ENCODE assay signal across 29 cellular contexts in the genomic region with DNA sequence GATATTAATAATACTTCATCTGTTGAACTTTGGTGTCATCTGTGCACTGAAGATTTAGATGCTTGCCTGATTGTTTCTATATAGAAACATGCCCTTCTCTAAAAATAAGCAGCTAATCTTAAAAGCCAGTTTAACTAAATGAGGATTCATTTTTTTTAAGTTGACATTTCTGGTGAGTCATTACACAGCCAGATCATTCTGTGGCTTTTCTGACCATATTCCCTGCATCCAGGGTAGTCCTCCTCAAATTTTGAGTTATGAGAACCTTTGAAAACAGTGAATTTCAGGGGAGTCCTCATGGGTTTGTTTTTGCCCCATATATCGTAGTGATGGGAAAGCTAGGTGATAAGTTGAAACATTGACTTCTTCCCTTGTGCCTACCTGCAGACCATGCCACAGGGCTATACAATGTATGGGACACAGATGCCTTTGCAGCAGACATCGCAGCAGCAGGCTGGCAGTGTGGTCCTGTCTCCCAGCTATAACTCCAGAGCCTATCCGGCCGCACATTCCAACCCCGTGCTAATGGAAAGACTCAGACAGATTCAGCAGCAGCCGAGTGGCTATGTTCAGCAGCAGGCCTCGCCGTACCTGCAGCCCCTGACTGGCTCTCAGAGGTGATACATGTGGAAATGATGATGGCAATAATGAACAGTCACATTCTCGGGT. TPM values are rescaled to one million over a fixed set of nuclear protein-coding genes. Genes with fewer than 3 reads are reported as not detected.
DNase-seq lines count a peak whose midpoint lies in the region; ATAC-seq and TF ChIP-seq lines count a peak whose summit lies in the region.
"Had no signal": no experiment of that assay in that cellular context is flagged by ENCODE, and none has a peak within 500 bp of the region (broad histone marks: within the 10 kb centered on the region; RNA-seq: fewer than 3 reads in every experiment).

No MANE protein-coding gene starts in this region.

- no peak for TF ChIP-seq CTCF in brain microvascular endothelial cell (IDR thresholded peaks at IDR 0.05; ENCODE audit: low read depth, low read length, missing control alignments)

- no peaks in the 10 kb centered on the region for H3K27me3 ChIP-seq in brain microvascular endothelial cell (replicated peaks)
- no peaks in the 10 kb centered on the region for H3K27me3 ChIP-seq in mesenchymal stem cell (ENCODE audit: control insufficient read depth in 1 of 2, insufficient read depth in 1 of 2, low read length in 2 of 2)
- H3K27me3 ChIP-seq: heart right ventricle had no signal

- H4K91ac ChIP-seq in mesenchymal stem cell (ENCODE audit: low read length) = no peak overlapping the region

- H2AFZ ChIP-seq in mesenchymal stem cell (ENCODE audit: low read depth, low read length) = no peak overlapping the region

- no peak overlapping the region for H3K4ac ChIP-seq in mesenchymal stem cell (ENCODE audit: low read depth in 1 of 2, low read length in 2 of 2)

- 88% methylated on average over 9 of the region's 9 CpGs for WGBS in mesenchymal stem cell

- H4K8ac ChIP-seq in mesenchymal stem cell (ENCODE audit: low read length) = peak overlapping the region; percentile 16

- H2BK120ac ChIP-seq in mesenchymal stem cell (ENCODE audit: low read depth, low read length) = no peak overlapping the region

- H3K4me3 ChIP-seq in brain microvascular endothelial cell (ENCODE audit: low read depth, low read length) = no peak overlapping the region
- no peak overlapping the region for H3K4me3 ChIP-seq in mesenchymal stem cell (ENCODE audit: insufficient read depth in 1 of 2, low read depth in 1 of 2, low read length in 2 of 2)
- H3K4me3 ChIP-seq: heart right ventricle, mucosa of descending colon had no signal

- H3K23ac ChIP-seq in mesenchymal stem cell (ENCODE audit: low read length in 2 of 2) = no peak overlapping the region

- no peaks in the 10 kb centered on the region for H3K36me3 ChIP-seq in brain microvascular endothelial cell (replicated peaks)
- no peaks in the 10 kb centered on the region for H3K36me3 ChIP-seq in mesenchymal stem cell (ENCODE audit: control insufficient read depth in 1 of 2, insufficient read depth in 2 of 2, low read depth in 1 of 2, low read length in 2 of 2)
- H3K36me3 ChIP-seq: heart right ventricle had no signal

- H3K18ac ChIP-seq in mesenchymal stem cell (ENCODE audit: low read depth in 1 of 2, low read length in 2 of 2) = no peak overlapping the region

- H3K79me1 ChIP-seq in mesenchymal stem cell (replicated peaks; ENCODE audit: low read length, poor library complexity, severe bottlenecking) = no peaks in the 10 kb centered on the region

- H2AK5ac ChIP-seq in mesenchymal stem cell (ENCODE audit: low read length, severe bottlenecking) = no peak overlapping the region

- no peak overlapping the region for H2BK5ac ChIP-seq in mesenchymal stem cell (ENCODE audit: low read depth, low read length, poor library complexity, severe bottlenecking)

- no peaks in the 10 kb centered on the region for H3K9me3 ChIP-seq in mesenchymal stem cell (ENCODE audit: control insufficient read depth, low read length)
- H3K9me3 ChIP-seq: mucosa of descending colon had no signal

- H3K27ac ChIP-seq in brain microvascular endothelial cell (no peak overlapping the region), mesenchymal stem cell (ENCODE audit: low read length, poor library complexity, severe bottlenecking) (no peak overlapping the region)
- H3K27ac ChIP-seq: heart right ventricle, HL-60, VCaP had no signal

- peaks cover 3% of the 10 kb centered on the region for H3K4me1 ChIP-seq in mesenchymal stem cell (ENCODE audit: control insufficient read depth, insufficient read depth, low read depth, low read length)
- H3K4me1 ChIP-seq: heart right ventricle had no signal

- in situ Hi-C loops in brain microvascular endothelial cell (cut with HindIII; ENCODE audit: low pct_ligation_motif_present, low sequenced_read_pairs) = no loop called here

- no peak overlapping the region for H2BK12ac ChIP-seq in mesenchymal stem cell (ENCODE audit: low read length in 2 of 2)

- no peak overlapping the region for H3K9ac ChIP-seq in mesenchymal stem cell (ENCODE audit: low read length)

- DNase-seq in Daoy (ENCODE audit: low read depth) = peak; percentile 38
- DNase-seq in M059J (ENCODE audit: low read depth) = peak; percentile 65
- DNase-seq in brain microvascular endothelial cell = peak; percentile 19
- peak; percentile 41 for DNase-seq in mesenchymal stem cell
- DNase-seq in NCI-H1694 (lab: John Stamatoyannopoulos, UW) = no peak
- DNase-seq in stimulated activated CD4-positive, alpha-beta T cell treated with anti-CD3 and anti-CD28 coated beads, Interleukin-4, amount 100 ng/mL, for 24 hours = no peak
- no peak for DNase-seq in stimulated activated naive CD4-positive, alpha-beta T cell treated with Interleukin-2 at 50 U/mL for 16 hours (lab: John Stamatoyannopoulos, UW)
- DNase-seq: activated CD4-positive, alpha-beta T cell treated with anti-CD3 and anti-CD28 coated beads, Interleukin-2, amount 50 U/mL, for 1 hour; activated CD8-positive, alpha-beta memory T cell treated with anti-CD3 and anti-CD28 coated beads, Interleukin-2, amount 50 U/mL, for 48 hours; activated gamma-delta T cell; amygdala; effector CD8-positive, alpha-beta T cell; heart right ventricle; MM.1S; mucosa of descending colon; NCI-H1436 treated with DMSO at 0.1 percent for 48 hours; NCI-H2171 treated with DMSO at 0.1 percent for 48 hours; NCI-H748 treated with DMSO at 0.1 percent for 48 hours; SIG-M5; stimulated activated CD4-positive, alpha-beta T cell treated with anti-CD3 and anti-CD28 coated beads, Interleukin-2, amount 100 ng/mL, for 24 hours; T-helper 17 cell; trophoblast cell had no signal

- H3K14ac ChIP-seq in mesenchymal stem cell (ENCODE audit: low read length in 2 of 2) = no peak overlapping the region

- no peak overlapping the region for H3K4me2 ChIP-seq in mesenchymal stem cell (ENCODE audit: low read length, poor library complexity, severe bottlenecking)

- ATAC-seq in GM19324 (IDR thresholded peaks at IDR 0.05; ENCODE audit: low FRiP score, unreplicated experiment) = no peak
- ATAC-seq: esophagus mucosa, heart right ventricle, mucosa of descending colon, T-helper 17 cell had no signal

- H2BK15ac ChIP-seq in mesenchymal stem cell (ENCODE audit: low read depth, poor library complexity, severe bottlenecking) = no peak overlapping the region

RNA-seq across cellular contexts. Expression of a gene that starts 26.5 kb away (rescaled TPM):
- not detected in 2 replicates for total RNA-seq in Daoy (2014; rRNA removed; shearing (Covaris generic))
- not detected in 2 replicates for total RNA-seq in M059J (2014; rRNA removed; shearing (Covaris generic))
- not detected for polyA plus RNA-seq in mesenchymal stem cell (2013, experiment 1 of 2)
- 0.04 TPM for polyA plus RNA-seq in mesenchymal stem cell (2013, experiment 2 of 2)
- total RNA-seq: esophagus mucosa, progenitor cell of endocrine pancreas had no signal
- polyA plus RNA-seq: neural cell had no signal

RNA-seq across cellular contexts. Expression of a gene that starts 49.8 kb away (rescaled TPM):
- total RNA-seq in Daoy (2014; rRNA removed; shearing (Covaris generic)) = not detected in 2 replicates
- total RNA-seq in M059J (2014; rRNA removed; shearing (Covaris generic)) = 4.3 and 5.1 TPM in 2 replicates
- polyA plus RNA-seq in mesenchymal stem cell (2013, experiment 1 of 2) = 0.47 TPM
- polyA plus RNA-seq in mesenchymal stem cell (2013, experiment 2 of 2) = 0.47 TPM
- polyA plus RNA-seq: IgD-negative memory B cell, neural cell had no signal

Comparison
In these comparisons a context has a peak if more than half of its experiments do, and no peak if none do; other contexts are left out.
1. DNase-seq: peak in Daoy (single experiment), M059J (single experiment), brain microvascular endothelial cell (single experiment) and mesenchymal stem cell (single experiment); none in NCI-H1694 (single experiment), stimulated activated CD4-positive, alpha-beta T cell treated with anti-CD3 and anti-CD28 coated beads, Interleukin-4, amount 100 ng/mL, for 24 hours (single experiment) and stimulated activated naive CD4-positive, alpha-beta T cell treated with Interleukin-2 at 50 U/mL for 16 hours (single experiment).